19 cellular contexts compared by ENCODE assay signal in genomic region chr10:23419201-23419600, GRCh38.
"Had no signal": no experiment of that assay in that cellular context is flagged by ENCODE, and none has a peak within 500 bp of the region (broad histone marks: within the 10 kb centered on the region; RNA-seq: fewer than 3 reads in every experiment).

No MANE protein-coding gene starts in this region.

- H3K36me3 ChIP-seq: neutrophil, spleen, transverse colon had no signal

- DNase-seq: foreskin keratinocyte; kidney; left cardiac atrium; left ventricle myocardium superior; mesenchymal stem cell; naive B cell; posterior cingulate gyrus; spleen; stimulated activated CD4-positive, alpha-beta T cell treated with anti-CD3 and anti-CD28 coated beads, Interleukin-15, amount 100 ng/mL, for 24 hours; stimulated activated CD4-positive, alpha-beta T cell treated with anti-CD3 and anti-CD28 coated beads, Interleukin-1b, Interleukin-23, amount 100 ng/mL, for 48 hours; stimulated activated CD4-positive, alpha-beta T cell treated with anti-CD3 and anti-CD28 coated beads, Interleukin-4, amount 100 ng/mL, for 4 hours; stimulated activated naive B cell treated with anti-CD40 and anti-IgM and Interleukin-4, amounts not matched to agents 10 μg/mL and 1 μg/mL and 100 μg/mL, for 72 hours; stimulated activated naive CD8-positive, alpha-beta T cell treated with anti-CD3 and anti-CD28 coated beads, Interleukin-15, amount 100 ng/mL, for 72 hours; testis; transverse colon had no signal

- H3K27me3 Mint-ChIP-seq: stimulated activated naive CD8-positive, alpha-beta T cell treated with anti-CD3 and anti-CD28 coated beads, Interleukin-15, amount 100 ng/mL, for 72 hours had no signal

- H3K4me1 ChIP-seq: testis had no signal

- H3K4me3 Mint-ChIP-seq: dendritic cell treated with granulocyte-macrophage colony-stimulating factor and Interleukin-4, amounts not matched to agents 40 ng/mL and 50 ng/mL, for 4 days; naive B cell; stimulated activated naive B cell treated with anti-CD40 and anti-IgM and Interleukin-4, amounts not matched to agents 10 μg/mL and 1 μg/mL and 100 μg/mL, for 72 hours; stimulated activated naive CD8-positive, alpha-beta T cell treated with anti-CD3 and anti-CD28 coated beads, Interleukin-15, amount 100 ng/mL, for 72 hours had no signal

- ATAC-seq: left cardiac atrium; left ventricle myocardium superior; sciatic nerve; stimulated activated naive B cell treated with anti-CD40 and anti-IgM and Interleukin-4, amounts not matched to agents 10 μg/mL and 1 μg/mL and 100 μg/mL, for 72 hours; stimulated activated naive CD8-positive, alpha-beta T cell treated with anti-CD3 and anti-CD28 coated beads, Interleukin-15, amount 100 ng/mL, for 72 hours had no signal

- H3K9me3 Mint-ChIP-seq: dendritic cell treated with granulocyte-macrophage colony-stimulating factor and Interleukin-4, amounts not matched to agents 40 ng/mL and 50 ng/mL, for 4 days; naive B cell; stimulated activated naive B cell treated with anti-CD40 and anti-IgM and Interleukin-4, amounts not matched to agents 10 μg/mL and 1 μg/mL and 100 μg/mL, for 72 hours; stimulated activated naive CD8-positive, alpha-beta T cell treated with anti-CD3 and anti-CD28 coated beads, Interleukin-15, amount 100 ng/mL, for 72 hours had no signal

- H3K27ac Mint-ChIP-seq: dendritic cell treated with granulocyte-macrophage colony-stimulating factor and Interleukin-4, amounts not matched to agents 40 ng/mL and 50 ng/mL, for 4 days; naive B cell; stimulated activated naive B cell treated with anti-CD40 and anti-IgM and Interleukin-4, amounts not matched to agents 10 μg/mL and 1 μg/mL and 100 μg/mL, for 72 hours; stimulated activated naive CD8-positive, alpha-beta T cell treated with anti-CD3 and anti-CD28 coated beads, Interleukin-15, amount 100 ng/mL, for 72 hours had no signal

- H3K27ac ChIP-seq: foreskin keratinocyte, neutrophil, spleen, testis, transverse colon had no signal

- H3K36me3 Mint-ChIP-seq: stimulated activated naive B cell treated with anti-CD40 and anti-IgM and Interleukin-4, amounts not matched to agents 10 μg/mL and 1 μg/mL and 100 μg/mL, for 72 hours had no signal

- H3K4me3 ChIP-seq: lung, spleen, testis, transverse colon had no signal

- H3K27me3 ChIP-seq: foreskin keratinocyte, spleen, testis, transverse colon had no signal
